ENCODE assay signal across 9 cellular contexts in genomic region chrX:115191490-115192243, GRCh38. TPM values are rescaled to one million over a fixed set of nuclear protein-coding genes. Genes with fewer than 3 reads are reported as not detected.
"Had no signal": no experiment of that assay in that cellular context is flagged by ENCODE, and none has a peak within 500 bp of the region (broad histone marks: within the 10 kb centered on the region; RNA-seq: fewer than 3 reads in every experiment).

No MANE protein-coding gene starts in this region.

- H3K4me3 ChIP-seq: GM12878 had no signal

- ATAC-seq: GM12878 had no signal

- DNase-seq: GDM1, GF-D8 had no signal

- FAIRE-seq: G401.6, GM12878, GM12891, GM12892, GM18507, GM19239 had no signal

RNA-seq across cellular contexts. Expression of gene RBMXL3, which starts 2.5 kb away (rescaled TPM):
- total RNA-seq: G401, GM12878 had no signal
- polyA plus RNA-seq: GM12878 had no signal

RNA-seq across cellular contexts. Expression of gene LRCH2, which starts 42.2 kb away (rescaled TPM):
- total RNA-seq: GM12878 had no signal
